1 cellular context compared by ENCODE assay signal in the genomic region with DNA sequence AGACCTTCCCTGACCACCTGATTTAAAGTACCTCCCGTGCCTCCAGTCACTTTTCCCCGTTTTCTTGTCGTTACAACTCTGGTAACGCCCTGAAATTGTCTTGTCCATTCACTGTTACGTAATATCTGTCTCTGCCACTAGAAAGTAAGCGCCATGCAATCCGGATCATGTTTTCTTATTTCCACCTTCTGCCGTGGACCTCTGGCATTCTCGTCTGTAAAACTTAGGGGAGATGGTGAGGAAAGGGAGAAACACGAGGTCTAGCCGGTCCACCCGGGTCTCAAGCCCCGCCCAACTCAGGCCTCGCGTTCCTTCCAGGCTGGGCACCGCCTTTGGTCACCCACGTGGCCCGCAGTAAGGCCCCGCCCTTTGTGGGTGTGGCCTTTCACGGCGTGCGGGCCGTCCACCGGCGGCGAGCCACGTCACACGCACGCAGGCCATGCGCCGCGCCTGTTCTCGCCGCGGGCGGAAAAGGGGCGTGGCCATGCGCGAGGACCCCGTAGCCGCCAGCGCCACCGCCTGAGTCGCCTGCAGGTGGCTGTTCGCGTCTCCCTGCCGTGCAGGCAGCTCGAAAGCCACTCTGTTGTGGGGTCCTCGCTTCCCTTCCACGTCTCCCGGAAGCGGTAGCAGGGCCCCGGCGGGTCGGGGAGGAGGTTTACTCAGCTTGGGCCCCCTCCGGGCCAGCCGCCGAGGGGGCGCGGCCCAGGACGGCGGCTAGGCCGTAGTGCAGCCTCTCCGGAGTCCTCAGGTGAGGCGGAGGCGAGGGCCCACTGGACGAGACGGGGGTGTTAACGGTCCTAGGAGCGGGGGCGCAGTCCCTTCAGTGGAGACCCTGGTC.
A peak's percentile ranks its signal among the peaks of the same experiment; 100 is the strongest.
TF ChIP-seq lines count a peak whose summit lies in the region.

A gene with protein sequence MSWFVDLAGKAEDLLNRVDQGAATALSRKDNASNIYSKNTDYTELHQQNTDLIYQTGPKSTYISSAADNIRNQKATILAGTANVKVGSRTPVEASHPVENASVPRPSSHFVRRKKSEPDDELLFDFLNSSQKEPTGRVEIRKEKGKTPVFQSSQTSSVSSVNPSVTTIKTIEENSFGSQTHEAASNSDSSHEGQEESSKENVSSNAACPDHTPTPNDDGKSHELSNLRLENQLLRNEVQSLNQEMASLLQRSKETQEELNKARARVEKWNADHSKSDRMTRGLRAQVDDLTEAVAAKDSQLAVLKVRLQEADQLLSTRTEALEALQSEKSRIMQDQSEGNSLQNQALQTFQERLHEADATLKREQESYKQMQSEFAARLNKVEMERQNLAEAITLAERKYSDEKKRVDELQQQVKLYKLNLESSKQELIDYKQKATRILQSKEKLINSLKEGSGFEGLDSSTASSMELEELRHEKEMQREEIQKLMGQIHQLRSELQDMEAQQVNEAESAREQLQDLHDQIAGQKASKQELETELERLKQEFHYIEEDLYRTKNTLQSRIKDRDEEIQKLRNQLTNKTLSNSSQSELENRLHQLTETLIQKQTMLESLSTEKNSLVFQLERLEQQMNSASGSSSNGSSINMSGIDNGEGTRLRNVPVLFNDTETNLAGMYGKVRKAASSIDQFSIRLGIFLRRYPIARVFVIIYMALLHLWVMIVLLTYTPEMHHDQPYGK (plus strand): TSS at position 597 of the 838 bp plus-strand sequence. CDS start 3,133 bp downstream, outside the sequence.

TF ChIP-seq in HepG2, 621 proteins besides CTCF, POLR2A, EP300 and RAD21 (continued from another document and continues in another):
- TF ChIP-seq, protein P1, sequence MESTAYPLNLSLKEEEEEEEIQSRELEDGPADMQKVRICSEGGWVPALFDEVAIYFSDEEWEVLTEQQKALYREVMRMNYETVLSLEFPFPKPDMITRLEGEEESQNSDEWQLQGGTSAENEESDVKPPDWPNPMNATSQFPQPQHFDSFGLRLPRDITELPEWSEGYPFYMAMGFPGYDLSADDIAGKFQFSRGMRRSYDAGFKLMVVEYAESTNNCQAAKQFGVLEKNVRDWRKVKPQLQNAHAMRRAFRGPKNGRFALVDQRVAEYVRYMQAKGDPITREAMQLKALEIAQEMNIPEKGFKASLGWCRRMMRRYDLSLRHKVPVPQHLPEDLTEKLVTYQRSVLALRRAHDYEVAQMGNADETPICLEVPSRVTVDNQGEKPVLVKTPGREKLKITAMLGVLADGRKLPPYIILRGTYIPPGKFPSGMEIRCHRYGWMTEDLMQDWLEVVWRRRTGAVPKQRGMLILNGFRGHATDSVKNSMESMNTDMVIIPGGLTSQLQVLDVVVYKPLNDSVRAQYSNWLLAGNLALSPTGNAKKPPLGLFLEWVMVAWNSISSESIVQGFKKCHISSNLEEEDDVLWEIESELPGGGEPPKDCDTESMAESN (CRISPR knock-in tag; conservative IDR thresholded peaks at IDR 0.05), result peak; percentile 92
- TF ChIP-seq ARNT2 (CRISPR knock-in tag; IDR thresholded peaks at IDR 0.05; ENCODE audit: low read depth), result peak; percentile 81; the same call in 1 of the 2 replicates
- TF ChIP-seq, protein P2, sequence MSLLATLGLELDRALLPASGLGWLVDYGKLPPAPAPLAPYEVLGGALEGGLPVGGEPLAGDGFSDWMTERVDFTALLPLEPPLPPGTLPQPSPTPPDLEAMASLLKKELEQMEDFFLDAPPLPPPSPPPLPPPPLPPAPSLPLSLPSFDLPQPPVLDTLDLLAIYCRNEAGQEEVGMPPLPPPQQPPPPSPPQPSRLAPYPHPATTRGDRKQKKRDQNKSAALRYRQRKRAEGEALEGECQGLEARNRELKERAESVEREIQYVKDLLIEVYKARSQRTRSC (CRISPR knock-in tag; IDR thresholded peaks at IDR 0.05; ENCODE audit: low read depth), result peak; percentile 90; the same call in 1 of the 2 replicates
- TF ChIP-seq, protein P3, sequence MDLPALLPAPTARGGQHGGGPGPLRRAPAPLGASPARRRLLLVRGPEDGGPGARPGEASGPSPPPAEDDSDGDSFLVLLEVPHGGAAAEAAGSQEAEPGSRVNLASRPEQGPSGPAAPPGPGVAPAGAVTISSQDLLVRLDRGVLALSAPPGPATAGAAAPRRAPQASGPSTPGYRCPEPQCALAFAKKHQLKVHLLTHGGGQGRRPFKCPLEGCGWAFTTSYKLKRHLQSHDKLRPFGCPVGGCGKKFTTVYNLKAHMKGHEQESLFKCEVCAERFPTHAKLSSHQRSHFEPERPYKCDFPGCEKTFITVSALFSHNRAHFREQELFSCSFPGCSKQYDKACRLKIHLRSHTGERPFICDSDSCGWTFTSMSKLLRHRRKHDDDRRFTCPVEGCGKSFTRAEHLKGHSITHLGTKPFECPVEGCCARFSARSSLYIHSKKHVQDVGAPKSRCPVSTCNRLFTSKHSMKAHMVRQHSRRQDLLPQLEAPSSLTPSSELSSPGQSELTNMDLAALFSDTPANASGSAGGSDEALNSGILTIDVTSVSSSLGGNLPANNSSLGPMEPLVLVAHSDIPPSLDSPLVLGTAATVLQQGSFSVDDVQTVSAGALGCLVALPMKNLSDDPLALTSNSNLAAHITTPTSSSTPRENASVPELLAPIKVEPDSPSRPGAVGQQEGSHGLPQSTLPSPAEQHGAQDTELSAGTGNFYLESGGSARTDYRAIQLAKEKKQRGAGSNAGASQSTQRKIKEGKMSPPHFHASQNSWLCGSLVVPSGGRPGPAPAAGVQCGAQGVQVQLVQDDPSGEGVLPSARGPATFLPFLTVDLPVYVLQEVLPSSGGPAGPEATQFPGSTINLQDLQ (CRISPR knock-in tag; IDR thresholded peaks at IDR 0.05), result no peak
- TF ChIP-seq ZNF296 (CRISPR knock-in tag; conservative IDR thresholded peaks at IDR 0.05), result no peak
- TF ChIP-seq NFE2L2 (IDR thresholded peaks at IDR 0.05; ENCODE audit: low read length), result 0 out of 2 replicates have a peak, but pooled peaks have one; percentile 7
- TF ChIP-seq, protein P4, sequence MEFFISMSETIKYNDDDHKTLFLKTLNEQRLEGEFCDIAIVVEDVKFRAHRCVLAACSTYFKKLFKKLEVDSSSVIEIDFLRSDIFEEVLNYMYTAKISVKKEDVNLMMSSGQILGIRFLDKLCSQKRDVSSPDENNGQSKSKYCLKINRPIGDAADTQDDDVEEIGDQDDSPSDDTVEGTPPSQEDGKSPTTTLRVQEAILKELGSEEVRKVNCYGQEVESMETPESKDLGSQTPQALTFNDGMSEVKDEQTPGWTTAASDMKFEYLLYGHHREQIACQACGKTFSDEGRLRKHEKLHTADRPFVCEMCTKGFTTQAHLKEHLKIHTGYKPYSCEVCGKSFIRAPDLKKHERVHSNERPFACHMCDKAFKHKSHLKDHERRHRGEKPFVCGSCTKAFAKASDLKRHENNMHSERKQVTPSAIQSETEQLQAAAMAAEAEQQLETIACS (CRISPR knock-in tag; IDR thresholded peaks at IDR 0.05), result no peak
- TF ChIP-seq ZBTB3 (CRISPR knock-in tag; IDR thresholded peaks at IDR 0.05; ENCODE audit: borderline replicate concordance, low read depth), result 0 out of 2 replicates have a peak, but pooled peaks have one; percentile 34
- TF ChIP-seq, protein P5, sequence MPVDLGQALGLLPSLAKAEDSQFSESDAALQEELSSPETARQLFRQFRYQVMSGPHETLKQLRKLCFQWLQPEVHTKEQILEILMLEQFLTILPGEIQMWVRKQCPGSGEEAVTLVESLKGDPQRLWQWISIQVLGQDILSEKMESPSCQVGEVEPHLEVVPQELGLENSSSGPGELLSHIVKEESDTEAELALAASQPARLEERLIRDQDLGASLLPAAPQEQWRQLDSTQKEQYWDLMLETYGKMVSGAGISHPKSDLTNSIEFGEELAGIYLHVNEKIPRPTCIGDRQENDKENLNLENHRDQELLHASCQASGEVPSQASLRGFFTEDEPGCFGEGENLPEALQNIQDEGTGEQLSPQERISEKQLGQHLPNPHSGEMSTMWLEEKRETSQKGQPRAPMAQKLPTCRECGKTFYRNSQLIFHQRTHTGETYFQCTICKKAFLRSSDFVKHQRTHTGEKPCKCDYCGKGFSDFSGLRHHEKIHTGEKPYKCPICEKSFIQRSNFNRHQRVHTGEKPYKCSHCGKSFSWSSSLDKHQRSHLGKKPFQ (CRISPR knock-in tag; IDR thresholded peaks at IDR 0.05; ENCODE audit: insufficient replicate concordance), result peak; percentile 74
- 0 out of 2 replicates have a peak, but pooled peaks have one; percentile 28 for TF ChIP-seq KLF12 (CRISPR knock-in tag; IDR thresholded peaks at IDR 0.05; ENCODE audit: borderline replicate concordance)
- TF ChIP-seq, protein P6, sequence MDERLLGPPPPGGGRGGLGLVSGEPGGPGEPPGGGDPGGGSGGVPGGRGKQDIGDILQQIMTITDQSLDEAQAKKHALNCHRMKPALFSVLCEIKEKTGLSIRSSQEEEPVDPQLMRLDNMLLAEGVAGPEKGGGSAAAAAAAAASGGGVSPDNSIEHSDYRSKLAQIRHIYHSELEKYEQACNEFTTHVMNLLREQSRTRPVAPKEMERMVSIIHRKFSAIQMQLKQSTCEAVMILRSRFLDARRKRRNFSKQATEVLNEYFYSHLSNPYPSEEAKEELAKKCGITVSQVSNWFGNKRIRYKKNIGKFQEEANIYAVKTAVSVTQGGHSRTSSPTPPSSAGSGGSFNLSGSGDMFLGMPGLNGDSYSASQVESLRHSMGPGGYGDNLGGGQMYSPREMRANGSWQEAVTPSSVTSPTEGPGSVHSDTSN (CRISPR knock-in tag; IDR thresholded peaks at IDR 0.05), result no peak
- TF ChIP-seq ELF1 (CRISPR knock-in tag; IDR thresholded peaks at IDR 0.05), result peak; percentile 99
- TF ChIP-seq, protein P7, sequence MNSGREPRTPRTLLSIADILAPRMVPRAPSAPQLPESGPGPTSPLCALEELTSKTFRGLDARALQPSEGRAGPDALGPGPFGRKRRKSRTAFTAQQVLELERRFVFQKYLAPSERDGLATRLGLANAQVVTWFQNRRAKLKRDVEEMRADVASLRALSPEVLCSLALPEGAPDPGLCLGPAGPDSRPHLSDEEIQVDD (CRISPR knock-in tag; IDR thresholded peaks at IDR 0.05; ENCODE audit: borderline replicate concordance), result no peak
- TF ChIP-seq, protein P8, sequence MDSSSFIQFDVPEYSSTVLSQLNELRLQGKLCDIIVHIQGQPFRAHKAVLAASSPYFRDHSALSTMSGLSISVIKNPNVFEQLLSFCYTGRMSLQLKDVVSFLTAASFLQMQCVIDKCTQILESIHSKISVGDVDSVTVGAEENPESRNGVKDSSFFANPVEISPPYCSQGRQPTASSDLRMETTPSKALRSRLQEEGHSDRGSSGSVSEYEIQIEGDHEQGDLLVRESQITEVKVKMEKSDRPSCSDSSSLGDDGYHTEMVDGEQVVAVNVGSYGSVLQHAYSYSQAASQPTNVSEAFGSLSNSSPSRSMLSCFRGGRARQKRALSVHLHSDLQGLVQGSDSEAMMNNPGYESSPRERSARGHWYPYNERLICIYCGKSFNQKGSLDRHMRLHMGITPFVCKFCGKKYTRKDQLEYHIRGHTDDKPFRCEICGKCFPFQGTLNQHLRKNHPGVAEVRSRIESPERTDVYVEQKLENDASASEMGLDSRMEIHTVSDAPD (CRISPR knock-in tag; IDR thresholded peaks at IDR 0.05), result no peak
- peak; percentile 55 for TF ChIP-seq RXRB (CRISPR knock-in tag; IDR thresholded peaks at IDR 0.05; ENCODE audit: borderline replicate concordance)
- TF ChIP-seq ZNF263 (CRISPR knock-in tag; IDR thresholded peaks at IDR 0.05), result 0 out of 2 replicates have a peak, but pooled peaks have one; percentile 9
- no peak for TF ChIP-seq ONECUT2 (CRISPR knock-in tag; IDR thresholded peaks at IDR 0.05)
- TF ChIP-seq, protein P9, sequence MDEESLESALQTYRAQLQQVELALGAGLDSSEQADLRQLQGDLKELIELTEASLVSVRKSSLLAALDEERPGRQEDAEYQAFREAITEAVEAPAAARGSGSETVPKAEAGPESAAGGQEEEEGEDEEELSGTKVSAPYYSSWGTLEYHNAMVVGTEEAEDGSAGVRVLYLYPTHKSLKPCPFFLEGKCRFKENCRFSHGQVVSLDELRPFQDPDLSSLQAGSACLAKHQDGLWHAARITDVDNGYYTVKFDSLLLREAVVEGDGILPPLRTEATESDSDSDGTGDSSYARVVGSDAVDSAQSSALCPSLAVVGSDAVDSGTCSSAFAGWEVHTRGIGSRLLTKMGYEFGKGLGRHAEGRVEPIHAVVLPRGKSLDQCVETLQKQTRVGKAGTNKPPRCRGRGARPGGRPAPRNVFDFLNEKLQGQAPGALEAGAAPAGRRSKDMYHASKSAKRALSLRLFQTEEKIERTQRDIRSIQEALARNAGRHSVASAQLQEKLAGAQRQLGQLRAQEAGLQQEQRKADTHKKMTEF (CRISPR knock-in tag; IDR thresholded peaks at IDR 0.05), result peak; percentile 93
- TF ChIP-seq CENPT (CRISPR knock-in tag; IDR thresholded peaks at IDR 0.05; ENCODE audit: low read depth), result no peak
- 0 out of 2 replicates have a peak, but pooled peaks have one; percentile 18 for TF ChIP-seq HOXD1 (CRISPR knock-in tag; IDR thresholded peaks at IDR 0.05)
- no peak for TF ChIP-seq CCAR2 (optimal IDR thresholded peaks at IDR 0.05; ENCODE audit: low read depth, low read length)
- no peak for TF ChIP-seq CHCHD3 (CRISPR knock-in tag; IDR thresholded peaks at IDR 0.05)
- TF ChIP-seq PCBP2 (optimal IDR thresholded peaks at IDR 0.05; ENCODE audit: low read depth, low read length, poor library complexity, severe bottlenecking), result no peak
- TF ChIP-seq, protein P10, sequence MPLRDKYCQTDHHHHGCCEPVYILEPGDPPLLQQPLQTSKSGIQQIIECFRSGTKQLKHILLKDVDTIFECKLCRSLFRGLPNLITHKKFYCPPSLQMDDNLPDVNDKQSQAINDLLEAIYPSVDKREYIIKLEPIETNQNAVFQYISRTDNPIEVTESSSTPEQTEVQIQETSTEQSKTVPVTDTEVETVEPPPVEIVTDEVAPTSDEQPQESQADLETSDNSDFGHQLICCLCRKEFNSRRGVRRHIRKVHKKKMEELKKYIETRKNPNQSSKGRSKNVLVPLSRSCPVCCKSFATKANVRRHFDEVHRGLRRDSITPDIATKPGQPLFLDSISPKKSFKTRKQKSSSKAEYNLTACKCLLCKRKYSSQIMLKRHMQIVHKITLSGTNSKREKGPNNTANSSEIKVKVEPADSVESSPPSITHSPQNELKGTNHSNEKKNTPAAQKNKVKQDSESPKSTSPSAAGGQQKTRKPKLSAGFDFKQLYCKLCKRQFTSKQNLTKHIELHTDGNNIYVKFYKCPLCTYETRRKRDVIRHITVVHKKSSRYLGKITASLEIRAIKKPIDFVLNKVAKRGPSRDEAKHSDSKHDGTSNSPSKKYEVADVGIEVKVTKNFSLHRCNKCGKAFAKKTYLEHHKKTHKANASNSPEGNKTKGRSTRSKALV (CRISPR knock-in tag; IDR thresholded peaks at IDR 0.05), result no peak
- TF ChIP-seq GATAD1 (CRISPR knock-in tag; IDR thresholded peaks at IDR 0.05), result peak; percentile 90
- 0 out of 2 replicates have a peak, but pooled peaks have one; percentile 20 for TF ChIP-seq ZNF678 (CRISPR knock-in tag; IDR thresholded peaks at IDR 0.05)
- no peak; the same call in 1 of the 2 replicates for TF ChIP-seq EEA1 (CRISPR knock-in tag; IDR thresholded peaks at IDR 0.05; ENCODE audit: borderline replicate concordance)
- peak; percentile 39; the same call in 1 of the 2 replicates for TF ChIP-seq NCOA2 (CRISPR knock-in tag; IDR thresholded peaks at IDR 0.05)
- TF ChIP-seq, protein P11, sequence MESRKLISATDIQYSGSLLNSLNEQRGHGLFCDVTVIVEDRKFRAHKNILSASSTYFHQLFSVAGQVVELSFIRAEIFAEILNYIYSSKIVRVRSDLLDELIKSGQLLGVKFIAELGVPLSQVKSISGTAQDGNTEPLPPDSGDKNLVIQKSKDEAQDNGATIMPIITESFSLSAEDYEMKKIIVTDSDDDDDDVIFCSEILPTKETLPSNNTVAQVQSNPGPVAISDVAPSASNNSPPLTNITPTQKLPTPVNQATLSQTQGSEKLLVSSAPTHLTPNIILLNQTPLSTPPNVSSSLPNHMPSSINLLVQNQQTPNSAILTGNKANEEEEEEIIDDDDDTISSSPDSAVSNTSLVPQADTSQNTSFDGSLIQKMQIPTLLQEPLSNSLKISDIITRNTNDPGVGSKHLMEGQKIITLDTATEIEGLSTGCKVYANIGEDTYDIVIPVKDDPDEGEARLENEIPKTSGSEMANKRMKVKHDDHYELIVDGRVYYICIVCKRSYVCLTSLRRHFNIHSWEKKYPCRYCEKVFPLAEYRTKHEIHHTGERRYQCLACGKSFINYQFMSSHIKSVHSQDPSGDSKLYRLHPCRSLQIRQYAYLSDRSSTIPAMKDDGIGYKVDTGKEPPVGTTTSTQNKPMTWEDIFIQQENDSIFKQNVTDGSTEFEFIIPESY (CRISPR knock-in tag; IDR thresholded peaks at IDR 0.05), result 0 out of 2 replicates have a peak, but pooled peaks have one; percentile 20
- no peak for TF ChIP-seq MAFG (CRISPR knock-in tag; IDR thresholded peaks at IDR 0.05)
- TF ChIP-seq SOX5 (CRISPR knock-in tag; IDR thresholded peaks at IDR 0.05; ENCODE audit: borderline replicate concordance), result peak; percentile 51; the same call in 1 of the 2 replicates
